In the genomic region with DNA sequence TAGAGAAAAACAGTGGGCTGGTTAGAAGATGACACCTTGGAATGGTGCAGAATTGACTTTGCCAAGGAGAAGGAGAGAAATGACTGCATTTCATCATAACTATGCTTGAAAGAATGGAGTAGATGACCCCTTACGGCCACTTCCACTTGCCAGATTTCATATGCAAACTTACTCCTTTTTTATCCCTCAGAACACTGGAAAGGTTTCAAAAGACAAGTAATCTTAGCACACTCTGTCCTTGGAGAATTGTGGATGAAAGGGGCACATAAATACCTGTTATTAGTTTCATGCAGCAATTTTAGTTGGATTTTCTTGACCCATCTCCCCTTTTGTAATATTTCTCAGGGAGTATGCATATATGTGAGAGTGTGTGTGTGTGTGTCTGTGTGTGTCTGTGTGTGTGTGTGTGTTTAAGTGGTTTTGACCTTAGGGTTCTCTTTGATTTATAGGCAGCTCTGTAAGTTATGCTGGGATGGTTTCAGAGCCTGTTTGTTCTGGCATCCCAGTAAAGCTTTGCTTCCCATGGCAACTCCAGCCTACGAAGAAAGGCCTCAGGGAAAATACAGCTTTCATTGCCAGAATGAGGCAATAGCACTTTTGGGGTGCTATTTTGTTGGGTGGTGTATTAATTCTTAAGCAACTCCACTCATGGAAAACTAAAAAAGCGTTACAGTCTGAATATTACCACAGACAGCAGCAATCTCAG, we compare ENCODE assay signal across 28 cellular contexts.
DNase-seq lines count a peak whose midpoint lies in the region; ATAC-seq and TF ChIP-seq lines count a peak whose summit lies in the region.
"Had no signal": no experiment of that assay in that cellular context is flagged by ENCODE, and none has a peak within 500 bp of the region (broad histone marks: within the 10 kb centered on the region; RNA-seq: fewer than 3 reads in every experiment).

No MANE protein-coding gene starts in this region.

- intact Hi-C loops in left cardiac atrium (cut with DNase I), result no loop called here
- intact Hi-C loops in lower lobe of right lung (cut with DNase I), result no loop called here

- no peaks in the 10 kb centered on the region for H3K27me3 ChIP-seq in lower lobe of right lung (ENCODE audit: low read depth)

- no peak overlapping the region for H3K27ac ChIP-seq in lower lobe of right lung
- H3K27ac ChIP-seq: 22Rv1, dorsolateral prefrontal cortex, PC-9, thoracic aorta had no signal

- no peak overlapping the region for H3K4me3 Mint-ChIP-seq in activated naive CD8-positive, alpha-beta T cell treated with anti-CD3 and anti-CD28 coated beads, Interleukin-2, amount 10 ng/mL, durations not matched to agents 7 days and 5 days
- no peak overlapping the region for H3K4me3 Mint-ChIP-seq in activated naive CD8-positive, alpha-beta T cell treated with anti-CD3 and anti-CD28 coated beads for 36 hours
- H3K4me3 Mint-ChIP-seq in endothelial cell (ENCODE audit: unreplicated experiment), result no peak overlapping the region
- H3K4me3 Mint-ChIP-seq: activated T-cell treated with anti-CD3 and anti-CD28 coated beads, Interleukin-2, amount 50 U/mL, for 4 hours; B cell; GM23338; stimulated activated memory B cell treated with anti-CD40 and anti-IgM and Interleukin-4, amounts not matched to agents 10 μg/mL and 1 μg/mL and 100 μg/mL, for 72 hours had no signal

- H3K36me3 ChIP-seq in lower lobe of right lung, result no peaks in the 10 kb centered on the region
- H3K36me3 ChIP-seq: thoracic aorta had no signal

- peaks cover 1% of the 10 kb centered on the region for H3K9me3 Mint-ChIP-seq in activated naive CD8-positive, alpha-beta T cell treated with anti-CD3 and anti-CD28 coated beads, Interleukin-2, amount 10 ng/mL, durations not matched to agents 7 days and 5 days
- H3K9me3 Mint-ChIP-seq in activated naive CD8-positive, alpha-beta T cell treated with anti-CD3 and anti-CD28 coated beads for 36 hours, result no peaks in the 10 kb centered on the region
- H3K9me3 Mint-ChIP-seq in endothelial cell (ENCODE audit: unreplicated experiment), result no peaks in the 10 kb centered on the region
- H3K9me3 Mint-ChIP-seq: activated T-cell treated with anti-CD3 and anti-CD28 coated beads, Interleukin-2, amount 50 U/mL, for 4 hours; GM23338; stimulated activated memory B cell treated with anti-CD40 and anti-IgM and Interleukin-4, amounts not matched to agents 10 μg/mL and 1 μg/mL and 100 μg/mL, for 72 hours had no signal

- H3K9me3 ChIP-seq in lower lobe of right lung, result no peaks in the 10 kb centered on the region
- H3K9me3 ChIP-seq: thoracic aorta had no signal

- TF ChIP-seq CTCF in omental fat pad (IDR thresholded peaks at IDR 0.05) (no peak), endothelial cell (IDR thresholded peaks at IDR 0.05; ENCODE audit: unreplicated experiment) (no peak), lower lobe of right lung (IDR thresholded peaks at IDR 0.05) (no peak)

- ATAC-seq in activated naive CD8-positive, alpha-beta T cell treated with anti-CD3 and anti-CD28 coated beads, Interleukin-2, amount 10 ng/mL, durations not matched to agents 7 days and 5 days (ENCODE audit: low read depth), result no peak
- peak; percentile 82 for ATAC-seq in omental fat pad (ENCODE audit: low FRiP score)
- no peak for ATAC-seq in left cardiac atrium
- no peak for ATAC-seq in lower lobe of right lung
- ATAC-seq: activated T-cell treated with anti-CD3 and anti-CD28 coated beads, Interleukin-2, amount 50 U/mL, for 4 hours; GM23338 had no signal

- H3K4me1 ChIP-seq in lower lobe of right lung, result no peaks in the 10 kb centered on the region

- H3K27ac Mint-ChIP-seq in activated naive CD8-positive, alpha-beta T cell treated with anti-CD3 and anti-CD28 coated beads, Interleukin-2, amount 10 ng/mL, durations not matched to agents 7 days and 5 days, result peak overlapping the region; percentile 24
- H3K27ac Mint-ChIP-seq in activated naive CD8-positive, alpha-beta T cell treated with anti-CD3 and anti-CD28 coated beads for 36 hours, result no peak overlapping the region
- no peak overlapping the region for H3K27ac Mint-ChIP-seq in endothelial cell (ENCODE audit: unreplicated experiment)
- H3K27ac Mint-ChIP-seq: B cell; GM23338; stimulated activated memory B cell treated with anti-CD40 and anti-IgM and Interleukin-4, amounts not matched to agents 10 μg/mL and 1 μg/mL and 100 μg/mL, for 72 hours had no signal

- DNase-seq in activated naive CD8-positive, alpha-beta T cell treated with anti-CD3 and anti-CD28 coated beads, Interleukin-2, amount 10 ng/mL, durations not matched to agents 7 days and 5 days, result no peak
- no peak for DNase-seq in activated naive CD8-positive, alpha-beta T cell treated with anti-CD3 and anti-CD28 coated beads for 36 hours
- DNase-seq in fibroblast of gingiva (ENCODE audit: low read depth), result peak; percentile 27
- no peak for DNase-seq in omental fat pad (ENCODE audit: low spot score)
- DNase-seq in endothelial cell (ENCODE audit: low spot score), result no peak
- no peak for DNase-seq in left cardiac atrium
- DNase-seq in activated CD4-positive, alpha-beta T cell treated with anti-CD3 and anti-CD28 coated beads, Interleukin-2, amount 50 U/mL, for 48 hours, result no peak
- DNase-seq in lower lobe of right lung, result no peak
- DNase-seq: activated CD4-positive, alpha-beta T cell treated with anti-CD3 and anti-CD28 coated beads for 1 hour; activated naive CD4-positive, alpha-beta T cell; activated T-cell treated with anti-CD3 and anti-CD28 coated beads, Interleukin-2, amount 50 U/mL, for 4 hours; central memory CD4-positive, alpha-beta T cell; DMS79 treated with DMSO at 0.1 percent for 48 hours; dorsolateral prefrontal cortex; KG1; MV-4-11; NCI-H187 treated with DMSO at 0.1 percent for 48 hours; NCI-H446; PC-9; posterior cingulate gyrus; SHP77 treated with DMSO at 0.1 percent for 48 hours; stimulated activated CD4-positive, alpha-beta T cell treated with anti-CD3 and anti-CD28 coated beads, Interleukin-2, amount 100 ng/mL, for 24 hours had no signal

- no peaks in the 10 kb centered on the region for H3K4me1 Mint-ChIP-seq in activated naive CD8-positive, alpha-beta T cell treated with anti-CD3 and anti-CD28 coated beads, Interleukin-2, amount 10 ng/mL, durations not matched to agents 7 days and 5 days
- peaks cover 4% of the 10 kb centered on the region for H3K4me1 Mint-ChIP-seq in activated naive CD8-positive, alpha-beta T cell treated with anti-CD3 and anti-CD28 coated beads for 36 hours
- no peaks in the 10 kb centered on the region for H3K4me1 Mint-ChIP-seq in endothelial cell (ENCODE audit: unreplicated experiment)
- H3K4me1 Mint-ChIP-seq: GM23338 had no signal

- H3K36me3 Mint-ChIP-seq in activated naive CD8-positive, alpha-beta T cell treated with anti-CD3 and anti-CD28 coated beads, Interleukin-2, amount 10 ng/mL, durations not matched to agents 7 days and 5 days, result no peaks in the 10 kb centered on the region
- H3K36me3 Mint-ChIP-seq in activated naive CD8-positive, alpha-beta T cell treated with anti-CD3 and anti-CD28 coated beads for 36 hours, result no peaks in the 10 kb centered on the region
- H3K36me3 Mint-ChIP-seq in endothelial cell (ENCODE audit: low read depth, unreplicated experiment), result no peaks in the 10 kb centered on the region
- H3K36me3 Mint-ChIP-seq: stimulated activated memory B cell treated with anti-CD40 and anti-IgM and Interleukin-4, amounts not matched to agents 10 μg/mL and 1 μg/mL and 100 μg/mL, for 72 hours had no signal

- no peak overlapping the region for H3K4me3 ChIP-seq in lower lobe of right lung
- H3K4me3 ChIP-seq: dorsolateral prefrontal cortex, GM12878, GM23338, PC-9, thoracic aorta had no signal

- no peaks in the 10 kb centered on the region for H3K27me3 Mint-ChIP-seq in activated naive CD8-positive, alpha-beta T cell treated with anti-CD3 and anti-CD28 coated beads, Interleukin-2, amount 10 ng/mL, durations not matched to agents 7 days and 5 days
- H3K27me3 Mint-ChIP-seq in activated naive CD8-positive, alpha-beta T cell treated with anti-CD3 and anti-CD28 coated beads for 36 hours, result peaks cover 5% of the 10 kb centered on the region
- H3K27me3 Mint-ChIP-seq in endothelial cell (ENCODE audit: unreplicated experiment), result peaks cover 1% of the 10 kb centered on the region
- H3K27me3 Mint-ChIP-seq: stimulated activated memory B cell treated with anti-CD40 and anti-IgM and Interleukin-4, amounts not matched to agents 10 μg/mL and 1 μg/mL and 100 μg/mL, for 72 hours had no signal

- POLR2A ChIA-PET in activated naive CD8-positive, alpha-beta T cell treated with anti-CD3 and anti-CD28 coated beads, Interleukin-2, amount 10 ng/mL, durations not matched to agents 7 days and 5 days (lab: Charles Lee), result no interaction called here
